8 cellular contexts compared by ENCODE assay signal in genomic region chrX:10015711-10016515, GRCh38. TPM values are rescaled to one million over a fixed set of nuclear protein-coding genes. Genes with fewer than 3 reads are reported as not detected.
DNase-seq lines count a peak whose midpoint lies in the region; ATAC-seq, FAIRE-seq and TF ChIP-seq lines count a peak whose summit lies in the region.

No MANE protein-coding gene starts in this region.

- peak overlapping the region; percentile 78 for H3K4me3 ChIP-seq in osteoblast (ENCODE audit: insufficient read depth, low read length)

- H3K9me3 ChIP-seq in ES-I3 (ENCODE audit: control insufficient read depth, insufficient read depth, low read length) (no peaks in the 10 kb centered on the region), osteoblast (ENCODE audit: low read depth, low read length) (no peaks in the 10 kb centered on the region)

- H3K36me3 ChIP-seq in ES-I3 (ENCODE audit: insufficient read depth, low read length) (no peaks in the 10 kb centered on the region), osteoblast (ENCODE audit: insufficient read depth, low read length) (no peaks in the 10 kb centered on the region)

- H3K27me3 ChIP-seq in osteoblast (ENCODE audit: insufficient read depth, low read length) = no peaks in the 10 kb centered on the region

- peak; percentile 7 for DNase-seq in activated CD4-positive, alpha-beta T cell treated with anti-CD3 and anti-CD28 coated beads, Interleukin-2, amount 50 U/mL, for 1 hour
- DNase-seq in frontal cortex (ENCODE audit: low spot score in 2 of 2) (peak; percentile 28 to 58), osteoblast (ENCODE audit: insufficient read length, low spot score, missing footprints) (peak; percentile 63), GM19240 (ENCODE audit: insufficient read length, low spot score) (no peak), middle frontal gyrus (ENCODE audit: extremely low spot score, low spot score) (no peak)
- no peak for DNase-seq in stimulated activated CD4-positive, alpha-beta T cell treated with anti-CD3 and anti-CD28 coated beads, Interleukin-4, amount 100 ng/mL, for 1 hour

- no peak for FAIRE-seq in frontal cortex (lab: Jason Lieb, UNC)

- H2AFZ ChIP-seq in osteoblast (ENCODE audit: low read length) = peak overlapping the region; percentile 47

- TF ChIP-seq CTCF in osteoblast (IDR thresholded peaks at IDR 0.05; ENCODE audit: extremely low read depth, low read depth, low read length) = no peak

- ATAC-seq in HG02678 (IDR thresholded peaks at IDR 0.05; ENCODE audit: unreplicated experiment) = peak; percentile 29

- H3K4me1 ChIP-seq in ES-I3 (ENCODE audit: insufficient read depth, low read length) (peaks cover 29% of the 10 kb centered on the region), osteoblast (ENCODE audit: insufficient read depth, low read length) (peaks cover 15% of the 10 kb centered on the region)

- H4K20me1 ChIP-seq in osteoblast (ENCODE audit: insufficient read depth, low read length) = no peaks in the 10 kb centered on the region

- peak overlapping the region; percentile 70 for H3K27ac ChIP-seq in osteoblast (ENCODE audit: low read depth, low read length)

- peak overlapping the region; percentile 63 for H3K4me2 ChIP-seq in osteoblast (ENCODE audit: insufficient read depth, low read length)

- peaks cover 38% of the 10 kb centered on the region for H3K79me2 ChIP-seq in osteoblast (ENCODE audit: insufficient read depth, low read length)

- H3K9ac ChIP-seq in ES-I3 (ENCODE audit: low read depth, low read length) = peak overlapping the region; percentile 55

RNA-seq across cellular contexts. Expression of gene CLDN34, which starts 48.8 kb away (rescaled TPM):
- total RNA-seq in frontal cortex (not detected), osteoblast (under 0.01 TPM in 1 of 2 replicates, not detected in the other)

Comparison
In these comparisons a context has a peak if more than half of its experiments do, and no peak if none do; other contexts are left out.
1. DNase-seq: peak in activated CD4-positive, alpha-beta T cell treated with anti-CD3 and anti-CD28 coated beads, Interleukin-2, amount 50 U/mL, for 1 hour (single experiment), frontal cortex (2 of 2) and osteoblast (single experiment); none in GM19240 (single experiment), stimulated activated CD4-positive, alpha-beta T cell treated with anti-CD3 and anti-CD28 coated beads, Interleukin-4, amount 100 ng/mL, for 1 hour (single experiment) and middle frontal gyrus (single experiment).